In the genomic region with DNA sequence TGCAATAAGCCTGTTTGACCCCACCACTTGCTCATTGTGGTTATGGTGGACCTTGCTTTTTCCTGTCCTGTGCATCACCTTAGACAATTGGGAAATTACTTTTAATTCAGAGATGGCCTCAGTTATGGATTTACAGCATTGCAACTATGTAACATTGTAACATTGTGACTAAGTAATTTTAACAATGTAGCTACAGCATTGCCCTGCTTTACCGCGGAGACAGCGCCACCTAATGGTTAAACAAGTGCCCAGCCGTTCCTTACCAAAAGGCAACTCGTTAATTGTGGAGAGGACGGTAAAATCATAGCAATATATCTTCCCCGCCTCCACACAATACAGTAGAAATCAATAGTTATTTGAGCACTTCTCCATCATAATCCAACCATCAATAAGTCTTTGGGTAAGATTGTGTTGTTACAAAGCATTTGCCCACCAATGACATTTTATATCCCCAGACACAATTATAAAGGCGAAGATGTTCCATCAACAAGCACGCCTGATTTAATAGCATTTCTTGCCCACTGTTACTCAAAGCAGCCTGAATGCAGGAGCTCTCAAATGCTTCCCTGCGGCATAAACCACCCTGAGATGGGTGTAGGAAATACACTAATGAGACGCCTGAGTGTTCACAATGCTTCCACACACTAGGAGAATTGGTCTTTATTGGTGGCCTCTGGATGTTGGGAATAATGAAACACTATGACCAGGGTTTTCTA, we compare ENCODE assay signal across 7 cellular contexts.
DNase-seq lines count a peak whose midpoint lies in the region; ATAC-seq and TF ChIP-seq lines count a peak whose summit lies in the region.

No MANE protein-coding gene starts in this region.

- intact Hi-C loops in Right ventricle myocardium superior (cut with DNase I), result no loop called here

- no peaks in the 10 kb centered on the region for H3K27me3 ChIP-seq in HL-60 (ENCODE audit: insufficient read depth, poor library complexity, severe bottlenecking)

- H3K27ac ChIP-seq in HL-60 (replicated peaks), result no peak overlapping the region

- no peaks in the 10 kb centered on the region for H3K27me3 Mint-ChIP-seq in activated naive CD4-positive, alpha-beta T cell treated with anti-CD3 and anti-CD28 coated beads, Interleukin-2, amount 10 ng/mL, durations not matched to agents 7 days and 5 days

- H3K4me3 ChIP-seq in HL-60 (replicated peaks; ENCODE audit: insufficient read depth, low read length), result no peak overlapping the region

- no peaks in the 10 kb centered on the region for H3K36me3 Mint-ChIP-seq in activated naive CD4-positive, alpha-beta T cell treated with anti-CD3 and anti-CD28 coated beads, Interleukin-2, amount 10 ng/mL, durations not matched to agents 7 days and 5 days

- ATAC-seq in Right ventricle myocardium superior (ENCODE audit: poor library complexity) (peak; percentile 84), HG03442 (IDR thresholded peaks at IDR 0.05; ENCODE audit: unreplicated experiment) (no peak)

- no peak overlapping the region for H3K4me3 Mint-ChIP-seq in activated naive CD4-positive, alpha-beta T cell treated with anti-CD3 and anti-CD28 coated beads, Interleukin-2, amount 10 ng/mL, durations not matched to agents 7 days and 5 days

- CTCF ChIA-PET in activated naive CD4-positive, alpha-beta T cell treated with anti-CD3 and anti-CD28 coated beads, Interleukin-2, amount 10 ng/mL, durations not matched to agents 7 days and 5 days (lab: Charles Lee), result interaction anchor here (0.8 to 5.6 kb wide), 15 partner anchors 8 to 267 kb away, joined by 3 to 30 read pairs (median 6); partner anchors contain the start of gene CDS2

- no peak overlapping the region for H3K27ac Mint-ChIP-seq in activated naive CD4-positive, alpha-beta T cell treated with anti-CD3 and anti-CD28 coated beads, Interleukin-2, amount 10 ng/mL, durations not matched to agents 7 days and 5 days

- TF ChIP-seq CTCF in GM12801 (IDR thresholded peaks at IDR 0.05; ENCODE audit: extremely low read depth, insufficient read length) (peak; percentile 54), HL-60 (IDR thresholded peaks at IDR 0.05; ENCODE audit: insufficient read depth, low read length) (peak; percentile 93)

- no peaks in the 10 kb centered on the region for H3K9me3 Mint-ChIP-seq in activated naive CD4-positive, alpha-beta T cell treated with anti-CD3 and anti-CD28 coated beads, Interleukin-2, amount 10 ng/mL, durations not matched to agents 7 days and 5 days

- H3K4me1 Mint-ChIP-seq in activated naive CD4-positive, alpha-beta T cell treated with anti-CD3 and anti-CD28 coated beads, Interleukin-2, amount 10 ng/mL, durations not matched to agents 7 days and 5 days, result no peaks in the 10 kb centered on the region

- DNase-seq in HL-60 (ENCODE audit: low read depth in 1 of 2, low spot score in 1 of 2) (peak; percentile 7 to 53), RPMI8226 (peak; percentile 71), Right ventricle myocardium superior (peak; percentile 62), putamen (ENCODE audit: low spot score) (peak; percentile 66)
- DNase-seq in activated naive CD4-positive, alpha-beta T cell treated with anti-CD3 and anti-CD28 coated beads, Interleukin-2, amount 10 ng/mL, durations not matched to agents 7 days and 5 days, result peak; percentile 78
